ENCODE assay signal across 1 cellular context in genomic region chr6:44073612-44074382, GRCh38.
TF ChIP-seq lines count a peak whose summit lies in the region.

No MANE protein-coding gene starts in this region.

TF ChIP-seq in WTC11, 78 proteins besides CTCF, POLR2A, EP300 and RAD21 (continued from another document):
- TF ChIP-seq AFF4 (CRISPR knock-in tag; IDR thresholded peaks at IDR 0.05; ENCODE audit: borderline replicate concordance), result no peak
- TF ChIP-seq GTF2I (CRISPR knock-in tag; conservative IDR thresholded peaks at IDR 0.05), result no peak
- no peak for TF ChIP-seq JUN (CRISPR knock-in tag; IDR thresholded peaks at IDR 0.05)
- TF ChIP-seq ATF3 (CRISPR knock-in tag; conservative IDR thresholded peaks at IDR 0.05), result no peak
- TF ChIP-seq ZNF281 (CRISPR knock-in tag; IDR thresholded peaks at IDR 0.05), result no peak
- no peak for TF ChIP-seq HMGA2 (CRISPR knock-in tag; IDR thresholded peaks at IDR 0.05)
